ENCODE assay signal across 9 cellular contexts in the genomic region with DNA sequence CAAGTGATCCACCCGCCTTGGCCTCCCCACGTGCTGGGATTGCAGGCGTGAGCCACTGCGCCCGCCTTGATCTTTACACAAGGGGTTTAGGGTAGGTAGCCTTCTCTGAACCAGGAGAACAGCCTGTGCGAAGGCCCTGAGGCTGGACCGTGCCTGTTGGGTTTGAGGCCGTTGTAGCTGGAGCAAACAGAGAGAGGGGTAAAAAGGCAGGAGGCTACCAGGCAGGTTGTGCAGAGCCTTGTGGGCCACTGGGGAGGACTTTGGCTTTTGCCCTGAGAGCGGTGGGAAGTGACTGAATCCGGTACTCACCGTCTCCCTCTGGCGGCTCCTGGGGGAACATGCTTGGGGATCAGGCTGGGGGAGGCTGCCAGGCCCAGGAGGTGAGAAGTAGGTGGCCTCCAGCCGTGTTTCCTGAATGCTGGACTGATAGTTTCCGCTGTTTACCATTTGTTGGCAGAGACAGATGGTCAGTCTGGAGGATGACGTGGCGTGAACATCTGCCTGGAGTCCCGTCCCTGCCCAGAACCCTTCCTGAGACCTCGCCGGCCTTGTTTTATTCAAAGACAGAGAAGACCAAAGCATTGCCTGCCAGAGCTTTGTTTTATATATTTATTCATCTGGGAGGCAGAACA. TPM values are rescaled to one million over a fixed set of nuclear protein-coding genes. Genes with fewer than 3 reads are reported as not detected.
DNase-seq lines count a peak whose midpoint lies in the region; ATAC-seq and TF ChIP-seq lines count a peak whose summit lies in the region.
"Had no signal": no experiment of that assay in that cellular context is flagged by ENCODE, and none has a peak within 500 bp of the region (broad histone marks: within the 10 kb centered on the region; RNA-seq: fewer than 3 reads in every experiment).

No MANE protein-coding gene starts in this region.

- WGBS in tibial nerve, 2 donors: 51 to 53% methylated on average over 18 to 19 of the region's 19 CpGs

- BruUV-seq in Calu3 (replicated peaks; lab: Mats Ljungman, UMichigan): no TSS peak

- H3K4me3 Mint-ChIP-seq in Calu3 (ENCODE audit: low read depth, unreplicated experiment): no peak overlapping the region
- H3K4me3 Mint-ChIP-seq: T-helper 1 cell treated with Interleukin-12 subunit alpha and Interleukin-12 subunit beta and Interleukin-4 antibody, amounts not matched to agents 30 μg/mL and 1 μg/mL, for 36 hours had no signal

- no peaks in the 10 kb centered on the region for H3K9me3 Mint-ChIP-seq in Calu3 (ENCODE audit: low read depth, unreplicated experiment)
- H3K9me3 Mint-ChIP-seq: T-helper 1 cell treated with Interleukin-12 subunit alpha and Interleukin-12 subunit beta and Interleukin-4 antibody, amounts not matched to agents 30 μg/mL and 1 μg/mL, for 36 hours had no signal

- no peak for ATAC-seq in HG03135 (IDR thresholded peaks at IDR 0.05; ENCODE audit: unreplicated experiment)

- CTCF ChIA-PET in Calu3 (lab: Charles Lee): no interaction called here

- no peaks in the 10 kb centered on the region for H3K79me2 ChIP-seq in KMS-11 (ENCODE audit: insufficient read depth, low read depth)
- no peaks in the 10 kb centered on the region for H3K79me2 ChIP-seq in parathyroid adenoma

- no peak overlapping the region for H2AFZ ChIP-seq in KMS-11 (ENCODE audit: low read depth)
- H2AFZ ChIP-seq in parathyroid adenoma: peak overlapping the region; percentile 63

- peaks cover 95% of the 10 kb centered on the region for H3K36me3 Mint-ChIP-seq in Calu3 (ENCODE audit: insufficient read depth, unreplicated experiment)

- H3K27ac ChIP-seq in KMS-11: no peak overlapping the region
- H3K27ac ChIP-seq in SJCRH30: no peak overlapping the region
- no peak overlapping the region for H3K27ac ChIP-seq in parathyroid adenoma
- H3K27ac ChIP-seq in tibial nerve: peak overlapping the region in 3 of 4 donors; percentile 13 to 69 (median 58)

- H3K36me3 ChIP-seq in KMS-11 (ENCODE audit: insufficient read depth) (peaks cover 21% of the 10 kb centered on the region; the same call in 1 of the 2 replicates), SJCRH30 (peaks cover 69% of the 10 kb centered on the region), parathyroid adenoma (ENCODE audit: control insufficient read depth, insufficient read depth, low read length) (no peaks in the 10 kb centered on the region), tibial nerve (peaks cover 0 to 72% (median 9%) of the 10 kb centered on the region in 3 donors)

- H3K4me3 ChIP-seq in KMS-11 (IDR thresholded peaks at IDR 0.05; ENCODE audit: insufficient read depth, low read depth, low read length) (no peak overlapping the region), SJCRH30 (no peak overlapping the region), parathyroid adenoma (ENCODE audit: low read depth, low read length) (no peak overlapping the region), tibial nerve (no peak overlapping the region)

- no peaks in the 10 kb centered on the region for H3K27me3 ChIP-seq in KMS-11 (ENCODE audit: insufficient read depth, low read depth)
- no peaks in the 10 kb centered on the region for H3K27me3 ChIP-seq in SJCRH30
- no peaks in the 10 kb centered on the region for H3K27me3 ChIP-seq in parathyroid adenoma (ENCODE audit: control insufficient read depth, insufficient read depth, low read length)
- H3K27me3 ChIP-seq in tibial nerve: no peaks in the 10 kb centered on the region

- TF ChIP-seq EP300 in tibial nerve (IDR thresholded peaks at IDR 0.05): no peak

- TF ChIP-seq CTCF in Calu3 (IDR thresholded peaks at IDR 0.05; ENCODE audit: unreplicated experiment): peak; percentile 48
- peak; percentile 72 for TF ChIP-seq CTCF in KMS-11 (conservative IDR thresholded peaks at IDR 0.05; ENCODE audit: low read depth, low read length)
- TF ChIP-seq CTCF in parathyroid adenoma (IDR thresholded peaks at IDR 0.05): peak; percentile 87
- peak; percentile 87 to 92 (median 90) for TF ChIP-seq CTCF in tibial nerve (IDR thresholded peaks at IDR 0.05)

- no peaks in the 10 kb centered on the region for H3K9me3 ChIP-seq in SJCRH30 (replicated peaks)
- no peaks in the 10 kb centered on the region for H3K9me3 ChIP-seq in parathyroid adenoma (ENCODE audit: control insufficient read depth, low read length)
- no peaks in the 10 kb centered on the region for H3K9me3 ChIP-seq in tibial nerve

- H3K4me2 ChIP-seq in KMS-11 (no peak overlapping the region), parathyroid adenoma (ENCODE audit: low read length) (no peak overlapping the region)

- H4K20me1 ChIP-seq in KMS-11 (ENCODE audit: insufficient read depth): no peaks in the 10 kb centered on the region

- no peak overlapping the region for H3K9ac ChIP-seq in KMS-11
- no peak overlapping the region for H3K9ac ChIP-seq in parathyroid adenoma

- no peaks in the 10 kb centered on the region for H3K4me1 ChIP-seq in KMS-11 (ENCODE audit: low read depth, poor library complexity, severe bottlenecking)
- no peaks in the 10 kb centered on the region for H3K4me1 ChIP-seq in SJCRH30
- peaks cover 2% of the 10 kb centered on the region for H3K4me1 ChIP-seq in parathyroid adenoma
- H3K4me1 ChIP-seq in tibial nerve: peaks cover 0 to 14% (median 4%) of the 10 kb centered on the region in 4 donors

- peak overlapping the region; percentile 71 for H3K27ac Mint-ChIP-seq in Calu3 (ENCODE audit: unreplicated experiment)

- DNase-seq in Calu3 (peak; percentile 77), SJCRH30 (peak; percentile 63 to 77), globus pallidus (ENCODE audit: low spot score) (peak; percentile 43), tibial nerve (ENCODE audit: low spot score in 2 of 2) (peak; percentile 66 to 86)
- DNase-seq in activated naive CD4-positive, alpha-beta T cell treated with Interleukin-2 at 50 U/mL for 16 hours: peak; percentile 76

- intact Hi-C loops in Calu3 (cut with micrococcal nuclease; ENCODE audit: unreplicated experiment): loop anchor here (10.0 kb wide), 1 partner anchor 96 kb away; no protein-coding TSS in a partner anchor

- no peaks in the 10 kb centered on the region for H3K4me1 Mint-ChIP-seq in Calu3 (ENCODE audit: low read depth, unreplicated experiment)

- no peak for TF ChIP-seq POLR2A in tibial nerve (IDR thresholded peaks at IDR 0.05)

- H3K27me3 Mint-ChIP-seq in Calu3 (ENCODE audit: unreplicated experiment): no peaks in the 10 kb centered on the region

RNA-seq across cellular contexts. Expression of gene SPC24, which starts 24.6 kb away (rescaled TPM):
- total RNA-seq in Calu3 (2022) (31.8 and 36.4 TPM in 2 replicates), tibial nerve (10 to 100 TPM in 1 of 4 donors, 1 to 10 TPM in 3; 2.6 to 20.4 (median 4.4) TPM)
- 61.3 and 70.3 TPM in 2 replicates for total RNA-seq in SJCRH30 (2014; rRNA removed; shearing (Covaris generic))

RNA-seq across cellular contexts. Expression of gene LDLR, which starts 41.7 kb away (rescaled TPM):
- 289 and 294 TPM in 2 replicates for total RNA-seq in Calu3 (2022)
- 51.6 and 57.0 TPM in 2 replicates for total RNA-seq in SJCRH30 (2014; rRNA removed; shearing (Covaris generic))
- 10 to 100 TPM; 22.6 to 45.6 (median 35.7) TPM for total RNA-seq in tibial nerve

Comparison
In these comparisons a context has a peak if more than half of its experiments do, and no peak if none do; other contexts are left out.
1. H3K27ac ChIP-seq: peak in tibial nerve (3 of 4); none in KMS-11 (single experiment), SJCRH30 (single experiment) and parathyroid adenoma (single experiment).
2. Peak in every context shown above with its lines, with median percentiles within 50 percentile points of each other: DNase-seq and CTCF ChIP-seq.